Comparison of ENCODE assay signal across 8 cellular contexts in the genomic region with DNA sequence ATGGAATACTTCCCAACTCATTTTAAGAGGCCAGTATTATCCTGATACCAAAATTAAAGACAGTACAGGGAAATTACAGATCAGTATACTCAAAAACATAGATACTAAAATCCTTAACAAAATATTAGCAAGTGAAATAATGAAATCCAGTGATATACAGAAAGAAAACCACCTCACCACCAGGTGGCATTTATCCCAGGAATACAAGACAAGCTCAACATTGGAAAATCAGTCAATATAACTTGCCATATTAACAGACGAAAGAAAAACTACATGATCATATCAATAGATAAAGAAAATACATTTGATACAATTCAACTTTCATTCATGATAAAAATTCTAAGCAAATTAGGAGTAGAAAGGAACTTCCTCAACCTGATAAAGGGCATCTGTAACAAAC. TPM values are rescaled to one million over a fixed set of nuclear protein-coding genes. Genes with fewer than 3 reads are reported as not detected.
A peak's percentile ranks its signal among the peaks of the same experiment; 100 is the strongest.
DNase-seq lines count a peak whose midpoint lies in the region; ATAC-seq and TF ChIP-seq lines count a peak whose summit lies in the region.

No MANE protein-coding gene starts in this region.

- H3K4me3 ChIP-seq in cardiac muscle cell: no peak overlapping the region
- no peak overlapping the region for H3K4me3 ChIP-seq in esophagus muscularis mucosa
- no peak overlapping the region for H3K4me3 ChIP-seq in transverse colon

- H3K9me3 ChIP-seq in cardiac muscle cell (ENCODE audit: low read depth): no peaks in the 10 kb centered on the region
- H3K9me3 ChIP-seq in esophagus muscularis mucosa: no peaks in the 10 kb centered on the region
- no peaks in the 10 kb centered on the region for H3K9me3 ChIP-seq in transverse colon

- H3K27ac ChIP-seq in cardiac muscle cell: no peak overlapping the region
- no peak overlapping the region for H3K27ac ChIP-seq in esophagus muscularis mucosa (replicated peaks in 1 of 4)
- no peak overlapping the region for H3K27ac ChIP-seq in transverse colon

- in situ Hi-C loops in transverse colon (cut with MboI; ENCODE audit: low pct_ligation_motif_present in 1 of 4, low pct_unique_long_range_greater_than_20kb in 1 of 4, low sequenced_read_pairs in 3 of 4): no loop called here

- TF ChIP-seq CTCF in cardiac muscle cell (IDR thresholded peaks at IDR 0.05; ENCODE audit: low read depth, low read length) (peak; percentile 58), esophagus muscularis mucosa (IDR thresholded peaks at IDR 0.05) (peak; percentile 23 to 40 (median 26)), transverse colon (IDR thresholded peaks at IDR 0.05) (peak; percentile 38 to 52 (median 40))

- DNase-seq in cardiac muscle cell (ENCODE audit: low read depth in 1 of 2, low spot score in 1 of 2) (peak in 1 of 2 donors; percentile 76), left cardiac atrium (no peak), NCI-H446 treated with DMSO at 0.1 percent for 48 hours (lab: John Stamatoyannopoulos, UW) (peak; percentile 19), esophagus muscularis mucosa (ENCODE audit: extremely low spot score) (no peak), transverse colon (no peak), COLO668 (lab: John Stamatoyannopoulos, UW; ENCODE audit: unreplicated experiment) (no peak)
- no peak for DNase-seq in activated effector memory CD4-positive, alpha-beta T cell treated with anti-CD3 and anti-CD28 coated beads, Interleukin-2, amount 50 U/mL, for 16 hours

- no peak for TF ChIP-seq EP300 in esophagus muscularis mucosa (IDR thresholded peaks at IDR 0.05)
- TF ChIP-seq EP300 in transverse colon (IDR thresholded peaks at IDR 0.05; ENCODE audit: low read depth): no peak

- 30% methylated on average over 1 of the region's 1 CpG for WGBS in esophagus muscularis mucosa
- WGBS in transverse colon (ENCODE audit: low coverage in 1 of 2), 2 donors: 7 to 33% methylated on average over 1 of the region's 1 CpG

- H3K27me3 ChIP-seq in cardiac muscle cell: no peaks in the 10 kb centered on the region
- H3K27me3 ChIP-seq in esophagus muscularis mucosa: no peaks in the 10 kb centered on the region
- H3K27me3 ChIP-seq in transverse colon: no peaks in the 10 kb centered on the region

- H3K4me1 ChIP-seq in cardiac muscle cell (ENCODE audit: low read depth) (no peaks in the 10 kb centered on the region), esophagus muscularis mucosa (peaks cover 0 to 7% (median 0%) of the 10 kb centered on the region in 4 donors), transverse colon (peaks cover 0 to 5% (median 3%) of the 10 kb centered on the region in 4 donors)

- intact Hi-C loops in left cardiac atrium (cut with DNase I) (loop anchor here in 1 of 2 donors (5.0 kb wide), 1 partner anchor 52 kb away; no protein-coding TSS in a partner anchor), esophagus muscularis mucosa (cut with DNase I) (loop anchor here (5.0 kb wide), 2 partner anchors 33 to 52 kb away; no protein-coding TSS in a partner anchor), transverse colon (cut with DNase I; ENCODE audit: low total_unique reads) (no loop called here)

- H3K36me3 ChIP-seq in cardiac muscle cell (no peaks in the 10 kb centered on the region), esophagus muscularis mucosa (no peaks in the 10 kb centered on the region), transverse colon (no peaks in the 10 kb centered on the region)

- no peak for TF ChIP-seq POLR2A in esophagus muscularis mucosa (IDR thresholded peaks at IDR 0.05; ENCODE audit: low read depth)
- no peak for TF ChIP-seq POLR2A in transverse colon (IDR thresholded peaks at IDR 0.05)

- no peak for ATAC-seq in left cardiac atrium
- no peak for ATAC-seq in GM18498 (IDR thresholded peaks at IDR 0.05; ENCODE audit: unreplicated experiment)

RNA-seq across cellular contexts. Expression of a gene that starts 6.7 kb away (rescaled TPM):
- total RNA-seq in cardiac muscle cell (0.12 TPM in 1 of 2 replicates, not detected in the other), left cardiac atrium (1 to 10 TPM; 4.3 to 6.1 TPM), esophagus muscularis mucosa (10 to 100 TPM in 1 of 4 donors, 1 to 10 TPM in 3; 4.3 to 13.8 (median 5.3) TPM), transverse colon (1 to 10 TPM in 2 of 4 donors, not detected in 2; 1.9 to 2.2 TPM)
- polyA plus RNA-seq in cardiac muscle cell: not detected in 2 replicates

RNA-seq across cellular contexts. Expression of a gene that starts 35.0 kb away (rescaled TPM):
- 36.5 and 47.5 TPM in 2 replicates for total RNA-seq in cardiac muscle cell
- polyA plus RNA-seq in cardiac muscle cell: 60.8 and 63.3 TPM in 2 replicates
- total RNA-seq in left cardiac atrium: 10 to 100 TPM; 55.1 to 64.3 TPM
- 100 to 1,000 TPM in 3 of 4 donors, 10 to 100 TPM in 1; 90.5 to 169 (median 119) TPM for total RNA-seq in esophagus muscularis mucosa
- total RNA-seq in transverse colon: 100 to 1,000 TPM; 160 to 467 (median 242) TPM

RNA-seq across cellular contexts. Expression of a gene that starts 49.5 kb away (rescaled TPM):
- not detected in 2 replicates for total RNA-seq in cardiac muscle cell
- polyA plus RNA-seq in cardiac muscle cell: 0.11 TPM in 1 of 2 replicates, not detected in the other
- 1 to 10 TPM; 1.5 to 1.6 TPM for total RNA-seq in left cardiac atrium
- total RNA-seq in esophagus muscularis mucosa: 1 to 10 TPM in 3 of 4 donors, under 1 TPM in 1; 0.42 to 5.5 (median 2.4) TPM
- 10 to 100 TPM in 1 of 4 donors, 1 to 10 TPM in 1, under 1 TPM in 1, not detected in 1; 0.68 to 14.6 (median 6.0) TPM for total RNA-seq in transverse colon

RNA-seq across cellular contexts. Expression of a gene that starts 56.6 kb away (rescaled TPM):
- total RNA-seq in cardiac muscle cell (30.6 and 40.0 TPM in 2 replicates), left cardiac atrium (10 to 100 TPM; 32.8 to 48.9 TPM), esophagus muscularis mucosa (10 to 100 TPM; 26.2 to 33.6 (median 29.7) TPM), transverse colon (100 to 1,000 TPM in 2 of 4 donors, 10 to 100 TPM in 2; 65.4 to 142 (median 102) TPM)
- 36.2 and 55.7 TPM in 2 replicates for polyA plus RNA-seq in cardiac muscle cell
